Comparison of ENCODE assay signal across 18 cellular contexts in genomic region chr4:29734343-29734742, GRCh38.
DNase-seq lines count a peak whose midpoint lies in the region; ATAC-seq and TF ChIP-seq lines count a peak whose summit lies in the region.
"Had no signal": no experiment of that assay in that cellular context is flagged by ENCODE, and none has a peak within 500 bp of the region (broad histone marks: within the 10 kb centered on the region; RNA-seq: fewer than 3 reads in every experiment).

No MANE protein-coding gene starts in this region.

- TF ChIP-seq EP300 in neural cell (conservative IDR thresholded peaks at IDR 0.05; ENCODE audit: poor library complexity, severe bottlenecking): no peak

- H3K79me2 ChIP-seq in PC-3 (ENCODE audit: low read length): no peaks in the 10 kb centered on the region
- no peaks in the 10 kb centered on the region for H3K79me2 ChIP-seq in neural cell (replicated peaks; ENCODE audit: insufficient read depth, low read length)

- TF ChIP-seq CTCF in PC-3 (conservative IDR thresholded peaks at IDR 0.05; ENCODE audit: low read depth, low read length) (no peak), fibroblast of villous mesenchyme (IDR thresholded peaks at IDR 0.05; ENCODE audit: insufficient read depth, low read depth, low read length) (no peak), neural cell (IDR thresholded peaks at IDR 0.05; ENCODE audit: poor library complexity, severe bottlenecking) (no peak)

- no peaks in the 10 kb centered on the region for H3K9me3 ChIP-seq in PC-3 (ENCODE audit: low read length)
- no peaks in the 10 kb centered on the region for H3K9me3 ChIP-seq in neural cell (ENCODE audit: low read length)
- H3K9me3 ChIP-seq: A549, Caco-2 had no signal

- no peak overlapping the region for H3K27ac ChIP-seq in PC-3 (ENCODE audit: low read length)
- H3K27ac ChIP-seq in neural cell (ENCODE audit: low read length): peak overlapping the region; percentile 63
- H3K27ac ChIP-seq: 22Rv1; A549; BLaER1 treated with 17β-estradiol and CSF1 and Interleukin-3, amounts not matched to agents 10 nM and 100 nM; C4-2B had no signal

- no peak for TF ChIP-seq RAD21 in neural cell (conservative IDR thresholded peaks at IDR 0.05)

- H3K4me1 ChIP-seq in PC-3 (ENCODE audit: insufficient read depth, low read length): no peaks in the 10 kb centered on the region
- H3K4me1 ChIP-seq: A549; BLaER1 treated with 17β-estradiol and CSF1 and Interleukin-3, amounts not matched to agents 10 nM and 100 nM; Caco-2 had no signal

- DNase-seq in M059J (ENCODE audit: low read depth): peak; percentile 9
- peak; percentile 34 for DNase-seq in PC-3
- peak; percentile 11 for DNase-seq in fibroblast of villous mesenchyme (ENCODE audit: low read depth)
- DNase-seq in NCI-H1092 treated with DMSO at 0.1 percent for 48 hours (lab: John Stamatoyannopoulos, UW): no peak
- DNase-seq in iPS-NIHi7 (ENCODE audit: extremely low spot score): no peak
- no peak for DNase-seq in LoVo (ENCODE audit: low spot score)
- DNase-seq: AML-193; Caco-2; Calu3; CD4-positive, alpha-beta T cell; CD8-positive, alpha-beta T cell; DMS79 treated with DMSO at 0.1 percent for 48 hours; GF-D8 had no signal

- H3K4me2 ChIP-seq in PC-3 (ENCODE audit: low read length) (no peak overlapping the region), neural cell (ENCODE audit: low read length) (peak overlapping the region; percentile 33)
- H3K4me2 ChIP-seq: A549; BLaER1 treated with 17β-estradiol and CSF1 and Interleukin-3, amounts not matched to agents 10 nM and 100 nM had no signal

- CTCF ChIA-PET in PC-3 (lab: Charles Lee): no interaction called here

- H3K27me3 ChIP-seq in PC-3 (ENCODE audit: low read length) (no peaks in the 10 kb centered on the region), neural cell (ENCODE audit: insufficient read depth, low read depth, low read length) (no peaks in the 10 kb centered on the region)
- H3K27me3 ChIP-seq: BLaER1 treated with 17β-estradiol and CSF1 and Interleukin-3, amounts not matched to agents 10 nM and 100 nM had no signal

- H3K36me3 ChIP-seq in PC-3 (ENCODE audit: low read depth, low read length) (no peaks in the 10 kb centered on the region), neural cell (ENCODE audit: insufficient read depth, low read length) (no peaks in the 10 kb centered on the region)
- H3K36me3 ChIP-seq: BLaER1 treated with 17β-estradiol and CSF1 and Interleukin-3, amounts not matched to agents 10 nM and 100 nM had no signal

- no TSS peak for BruUV-seq in PC-3 (replicated peaks; lab: Mats Ljungman, UMichigan)

- H3K9me2 ChIP-seq in PC-3 (replicated peaks; ENCODE audit: low read length) (no peaks in the 10 kb centered on the region), neural cell (ENCODE audit: insufficient read depth, low read length) (no peaks in the 10 kb centered on the region)

- intact Hi-C loops in PC-3 (cut with micrococcal nuclease): no loop called here

- ATAC-seq in PC-3: peak; percentile 60
- ATAC-seq: A549; CD8-positive, alpha-beta T cell had no signal

- H3K4me3 ChIP-seq in PC-3 (ENCODE audit: low read length): no peak overlapping the region
- no peak overlapping the region for H3K4me3 ChIP-seq in fibroblast of villous mesenchyme (ENCODE audit: low read depth, low read length)
- no peak overlapping the region for H3K4me3 ChIP-seq in neural cell (ENCODE audit: low read length)
- H3K4me3 ChIP-seq: A549; BLaER1 treated with 17β-estradiol and CSF1 and Interleukin-3, amounts not matched to agents 10 nM and 100 nM had no signal

- POLR2A ChIA-PET in PC-3 (lab: Charles Lee; ENCODE audit: unreplicated experiment): no interaction called here

- no peak overlapping the region for H2AFZ ChIP-seq in PC-3 (ENCODE audit: low read length)
- no peak overlapping the region for H2AFZ ChIP-seq in neural cell (ENCODE audit: low read depth, low read length)

- H3K9ac ChIP-seq in PC-3 (ENCODE audit: low read length) (no peak overlapping the region), neural cell (ENCODE audit: low read length) (no peak overlapping the region)
- H3K9ac ChIP-seq: BLaER1 treated with 17β-estradiol and CSF1 and Interleukin-3, amounts not matched to agents 10 nM and 100 nM had no signal

- H4K20me1 ChIP-seq in PC-3 (ENCODE audit: low read length) (no peaks in the 10 kb centered on the region), neural cell (ENCODE audit: insufficient read depth) (no peaks in the 10 kb centered on the region)
- H4K20me1 ChIP-seq: BLaER1 treated with 17β-estradiol and CSF1 and Interleukin-3, amounts not matched to agents 10 nM and 100 nM had no signal

- H3F3A ChIP-seq in PC-3 (ENCODE audit: low read length, unreplicated experiment) (no peaks in the 10 kb centered on the region), neural cell (ENCODE audit: insufficient read depth, low read length, poor library complexity, severe bottlenecking) (no peaks in the 10 kb centered on the region)

TF ChIP-seq in neural cell, 6 proteins besides CTCF, POLR2A, EP300 and RAD21:
- no peak for TF ChIP-seq REST (IDR thresholded peaks at IDR 0.05; ENCODE audit: borderline replicate concordance)
- no peak for TF ChIP-seq EZH2 (IDR thresholded peaks at IDR 0.05; ENCODE audit: borderline replicate concordance, insufficient read depth, low read length, poor library complexity, severe bottlenecking)
- no peak for TF ChIP-seq SMC3 (conservative IDR thresholded peaks at IDR 0.05; ENCODE audit: poor library complexity)
- no peak for TF ChIP-seq POLR2AphosphoS5 (IDR thresholded peaks at IDR 0.05)
- TF ChIP-seq MXI1 (conservative IDR thresholded peaks at IDR 0.05; ENCODE audit: poor library complexity, severe bottlenecking): no peak
- no peak for TF ChIP-seq TAF1 (IDR thresholded peaks at IDR 0.05; ENCODE audit: low read depth)

Comparison
In these comparisons a context has a peak if more than half of its experiments do, and no peak if none do; other contexts are left out.
1. DNase-seq: peak in M059J (single experiment), PC-3 (single experiment) and fibroblast of villous mesenchyme (single experiment); none in NCI-H1092 treated with DMSO at 0.1 percent for 48 hours (single experiment), iPS-NIHi7 (single experiment) and LoVo (single experiment).